ENCODE assay signal across 7 cellular contexts in genomic region chr7:23035542-23036371, GRCh38. TPM values are rescaled to one million over a fixed set of nuclear protein-coding genes. Genes with fewer than 3 reads are reported as not detected.
A peak's percentile ranks its signal among the peaks of the same experiment; 100 is the strongest.
DNase-seq lines count a peak whose midpoint lies in the region; ATAC-seq and TF ChIP-seq lines count a peak whose summit lies in the region.
"Not testable (repeated sequence)": the region's sequence is repeated elsewhere in the genome, so short reads cannot be mapped to it uniquely, and the experiment has no call there.

No MANE protein-coding gene starts in this region.

- not testable (repeated sequence) for H3K56ac ChIP-seq in H9 (ENCODE audit: insufficient read length, low read depth, low read length)

- H3K4me3 ChIP-seq in LNCaP clone FGC (ENCODE audit: low read depth, low read length) = peak overlapping the region; percentile 7; the same call in 1 of the 2 replicates
- H3K4me3 ChIP-seq in PC-3 (ENCODE audit: low read length) = peak overlapping the region; percentile 46; the same call in 1 of the 2 replicates
- H3K4me3 ChIP-seq in endodermal cell (ENCODE audit: low read length) = not testable (repeated sequence)

- not testable (repeated sequence) for H2AK5ac ChIP-seq in H9 (ENCODE audit: insufficient read length, low read length)

- H3K14ac ChIP-seq in H9 (ENCODE audit: insufficient read depth, low read length) = peak overlapping the region; percentile 90; the same call in 1 of the 2 replicates

- POLR2A ChIA-PET in PC-3 (lab: Charles Lee; ENCODE audit: unreplicated experiment); WTC11 (lab: Charles Lee): not testable (repeated sequence)

- H2AFZ ChIP-seq in H9 (ENCODE audit: low read length); PC-3 (ENCODE audit: low read length): not testable (repeated sequence)

- CTCF ChIA-PET in PC-3 (lab: Charles Lee); WTC11 (lab: Charles Lee): not testable (repeated sequence)

- H3K4me2 ChIP-seq in H9 (ENCODE audit: insufficient read depth, insufficient read length, low read length) (peak overlapping the region; percentile 37), PC-3 (ENCODE audit: low read length) (0 out of 2 replicates have a peak overlapping the region, but pooled peaks have one; percentile 28)

- H4K20me1 ChIP-seq in H9 (ENCODE audit: control insufficient read depth, insufficient read depth, insufficient read length); PC-3 (ENCODE audit: low read length): not testable (repeated sequence)

- H2BK120ac ChIP-seq in H9 (ENCODE audit: low read depth, low read length, poor library complexity, severe bottlenecking) = not testable (repeated sequence)

- peak overlapping the region; percentile 79 for H3K18ac ChIP-seq in H9 (ENCODE audit: insufficient read length, low read depth, low read length)

- H3K79me2 ChIP-seq in H9 (ENCODE audit: insufficient read depth, low read length); PC-3 (ENCODE audit: low read length): not testable (repeated sequence)

- not testable (repeated sequence) for H2BK15ac ChIP-seq in H9 (ENCODE audit: low read depth, low read length)

- H3K4me3 Mint-ChIP-seq in H9 (peak overlapping the region; percentile 31 to 42; a peak in 3 of 5 replicates), WTC11 (peak overlapping the region; percentile 54), endodermal cell (peak overlapping the region; percentile 31), neural crest cell (peak overlapping the region; percentile 23)

- H3K9me3 Mint-ChIP-seq in H9, neural crest cell: not testable (repeated sequence)
- H3K9me3 Mint-ChIP-seq in WTC11 = peaks cover 13% of the 10 kb centered on the region
- peaks cover 29% of the 10 kb centered on the region for H3K9me3 Mint-ChIP-seq in endodermal cell

- ATAC-seq in PC-3 = peak; percentile 40
- ATAC-seq in WTC11 = not testable (repeated sequence)

- H3K27ac ChIP-seq in 22Rv1 = peak overlapping the region; percentile 75
- H3K27ac ChIP-seq in H9 (ENCODE audit: insufficient read length, low read depth, low read length); PC-3 (ENCODE audit: low read length); endodermal cell (ENCODE audit: low read depth, low read length): not testable (repeated sequence)

- H3K9me3 ChIP-seq in H9 (ENCODE audit: control insufficient read depth, low read depth, low read length); PC-3 (ENCODE audit: low read length); endodermal cell (ENCODE audit: control insufficient read depth, low read length): not testable (repeated sequence)

- not testable (repeated sequence) for H2BK5ac ChIP-seq in H9 (ENCODE audit: insufficient read length, low read length)

- not testable (repeated sequence) for H3K27me3 ChIP-seq in H9 (ENCODE audit: insufficient read depth, low read length); PC-3 (ENCODE audit: low read length); endodermal cell (ENCODE audit: control insufficient read depth, insufficient read depth, low read length, poor library complexity, severe bottlenecking)

- not testable (repeated sequence) for H4K8ac ChIP-seq in H9 (replicated peaks; ENCODE audit: insufficient read length, low read depth, low read length)

- H3K23ac ChIP-seq in H9 (ENCODE audit: insufficient read length, low read depth, low read length) = not testable (repeated sequence)

- TF ChIP-seq CTCF in 22Rv1 (IDR thresholded peaks at IDR 0.05); H9 (conservative IDR thresholded peaks at IDR 0.05); LNCaP clone FGC (IDR thresholded peaks at IDR 0.05; ENCODE audit: control insufficient read depth, extremely low read depth, insufficient read depth); PC-3 (conservative IDR thresholded peaks at IDR 0.05; ENCODE audit: low read depth, low read length); WTC11 (IDR thresholded peaks at IDR 0.05); endodermal cell (conservative IDR thresholded peaks at IDR 0.05); neural crest cell (conservative IDR thresholded peaks at IDR 0.05): not testable (repeated sequence)

- H3K36me3 Mint-ChIP-seq in H9 (ENCODE audit: insufficient read depth in 1 of 3, low read depth in 3 of 3); endodermal cell (ENCODE audit: low read depth); neural crest cell (ENCODE audit: low read depth): not testable (repeated sequence)
- H3K36me3 Mint-ChIP-seq in WTC11 = peaks cover 11% of the 10 kb centered on the region

- BruUV-seq in PC-3 (replicated peaks; lab: Mats Ljungman, UMichigan) = TSS peak; percentile 77

- not testable (repeated sequence) for H3K27me3 Mint-ChIP-seq in H9 (ENCODE audit: low read depth); WTC11 (ENCODE audit: low read depth); endodermal cell (ENCODE audit: insufficient read depth); neural crest cell (ENCODE audit: low read depth)

- not testable (repeated sequence) for H4K5ac ChIP-seq in H9 (ENCODE audit: insufficient read length, low read depth, low read length)

- not testable (repeated sequence) for H3K79me1 ChIP-seq in H9 (ENCODE audit: insufficient read depth, low read depth, low read length, poor library complexity, severe bottlenecking)

- H3K4ac ChIP-seq in H9 (ENCODE audit: low read depth, low read length) = not testable (repeated sequence)

- H3F3A ChIP-seq in PC-3 (ENCODE audit: low read length, unreplicated experiment) = not testable (repeated sequence)

- no CpG with 5 or more reads among the region's 34 CpGs for WGBS in H9 (ENCODE audit: extremely low coverage, insufficient read length, low lambda C conversion rate)
- 81% methylated on average over 26 of the region's 34 CpGs; no CpG with 5 or more reads in 1 of the 2 experiments for WGBS in endodermal cell (ENCODE audit: insufficient coverage in 1 of 2, insufficient read length in 1 of 2), 2 experiments

- intact Hi-C loops in PC-3 (cut with micrococcal nuclease) = loop anchor here (2.0 kb wide), 1 partner anchor 21 kb away; the partner anchor contains the start of gene HYCC1

- peak overlapping the region in 2 of 3 experiments; percentile 28 to 74; a peak in 2 of 7 replicates for H3K27ac Mint-ChIP-seq in H9
- not testable (repeated sequence) for H3K27ac Mint-ChIP-seq in WTC11; endodermal cell; neural crest cell (ENCODE audit: unreplicated experiment)

- not testable (repeated sequence) for H3K36me3 ChIP-seq in PC-3 (ENCODE audit: low read depth, low read length); endodermal cell (ENCODE audit: control insufficient read depth, insufficient read depth, low read length)

- not testable (repeated sequence) for H3K4me1 Mint-ChIP-seq in H9, WTC11, endodermal cell, neural crest cell

- not testable (repeated sequence) for H2BK12ac ChIP-seq in H9 (ENCODE audit: insufficient read length, low read depth, low read length)

- H2BK20ac ChIP-seq in H9 (ENCODE audit: low read depth, low read length, poor library complexity, severe bottlenecking) = not testable (repeated sequence)

- H3K23me2 ChIP-seq in H9 (ENCODE audit: insufficient read length, low read depth, low read length, poor library complexity, severe bottlenecking) = not testable (repeated sequence)

- H3T11ph ChIP-seq in H9 (ENCODE audit: low read length) = not testable (repeated sequence)

- not testable (repeated sequence) for H3K9ac ChIP-seq in H9 (ENCODE audit: extremely low read depth, insufficient read length, low read length); PC-3 (ENCODE audit: low read length); endodermal cell (ENCODE audit: extremely low read depth, low read length, poor library complexity, severe bottlenecking)

- H3K9me2 ChIP-seq in PC-3 (replicated peaks; ENCODE audit: low read length) = not testable (repeated sequence)

- H4K91ac ChIP-seq in H9 (ENCODE audit: insufficient read length, low read depth, low read length) = not testable (repeated sequence)

- not testable (repeated sequence) for DNase-seq in H9; LNCaP clone FGC (ENCODE audit: low read depth); PC-3; WTC11 (ENCODE audit: low spot score); endodermal cell; neural crest cell (ENCODE audit: low read depth, low spot score)

- not testable (repeated sequence) for H3K4me1 ChIP-seq in H9 (ENCODE audit: insufficient read depth, low read length); PC-3 (ENCODE audit: insufficient read depth, low read length); endodermal cell (ENCODE audit: control insufficient read depth, insufficient read depth, low read length)

RNA-seq across cellular contexts. Expression of gene HYCC1, which starts 21.8 kb away (rescaled TPM):
- total RNA-seq in H9 (2021) (120 and 126 TPM in 2 replicates), PC-3 (2014; rRNA removed) (15.0 and 15.5 TPM in 2 replicates), WTC11 (2021) (114 to 125 TPM (median 116 TPM) in 3 replicates), endodermal cell (100 to 1,000 TPM in 1 of 2 donors, 10 to 100 TPM in 1; 92.1 to 138 TPM), neural crest cell (62.3 and 73.7 TPM in 2 replicates)
- 39.8 TPM for polyA plus RNA-seq in endodermal cell (2013, experiment 1 of 2)
- 47.2 TPM for polyA plus RNA-seq in endodermal cell (2013, experiment 2 of 2)
